ENCODE assay signal across 26 cellular contexts in genomic region chr7:129792721-129793120, GRCh38.
DNase-seq lines count a peak whose midpoint lies in the region; ATAC-seq and TF ChIP-seq lines count a peak whose summit lies in the region.
"Had no signal": no experiment of that assay in that cellular context is flagged by ENCODE, and none has a peak within 500 bp of the region (broad histone marks: within the 10 kb centered on the region; RNA-seq: fewer than 3 reads in every experiment).

No MANE protein-coding gene starts in this region.

- H3K27ac Mint-ChIP-seq in endodermal cell: no peak overlapping the region
- H3K27ac Mint-ChIP-seq: CD14-positive monocyte had no signal

- H3K4me1 ChIP-seq in SK-N-SH (ENCODE audit: control insufficient read depth in 1 of 2, insufficient read depth in 2 of 2, low read depth in 1 of 2, low read length in 1 of 2) (peaks cover 5 to 13% of the 10 kb centered on the region in 2 experiments; a peak in 2 of 4 replicates), endodermal cell (ENCODE audit: control insufficient read depth, insufficient read depth, low read length) (no peaks in the 10 kb centered on the region), neuron (ENCODE audit: insufficient read depth, low read length) (peaks cover 4% of the 10 kb centered on the region), body of pancreas (no peaks in the 10 kb centered on the region)
- H3K4me1 ChIP-seq: BE2C, SJSA1 had no signal

- H4K20me1 ChIP-seq in SK-N-SH (ENCODE audit: insufficient read depth): no peaks in the 10 kb centered on the region

- 92% methylated on average over 7 of the region's 9 CpGs for WGBS in SK-N-SH (ENCODE audit: low lambda C conversion rate)
- WGBS in endodermal cell (ENCODE audit: insufficient coverage in 1 of 2, insufficient read length in 1 of 2), 2 experiments: 75 to 84% methylated on average over 8 to 9 of the region's 9 CpGs
- WGBS in body of pancreas, 2 donors: 91 to 95% methylated on average over 6 to 9 of the region's 9 CpGs

- no peak overlapping the region for H3K27ac ChIP-seq in SK-N-SH (ENCODE audit: low read depth in 2 of 2, low read length in 1 of 2)
- H3K27ac ChIP-seq in endodermal cell (ENCODE audit: low read depth, low read length): no peak overlapping the region
- no peak overlapping the region for H3K27ac ChIP-seq in body of pancreas
- H3K27ac ChIP-seq: 22Rv1, SJSA1 had no signal

- DNase-seq in SK-N-SH (peak; percentile 38), endodermal cell (peak; percentile 63), MV-4-11 (lab: John Stamatoyannopoulos, UW) (no peak), body of pancreas (no peak)
- no peak for DNase-seq in stimulated activated naive CD4-positive, alpha-beta T cell (lab: John Stamatoyannopoulos, UW)
- DNase-seq: ACHN; BE2C; Calu3; DMS153; DND-41; H9; KBM-7; NCI-H1105 treated with DMSO at 0.1 percent for 48 hours; NCI-H146; NCI-H2029; NCI-H446; NCI-H524 treated with DMSO at 0.1 percent for 48 hours; NCI-H774; NK-92 treated with Interleukin-12 subunit alpha and Interleukin-12 subunit beta, amount 100 ng/mL, for 24 hours; PC-3 had no signal

- no peak for TF ChIP-seq RAD21 in SK-N-SH (IDR thresholded peaks at IDR 0.05; ENCODE audit: low read length)

- CTCF ChIA-PET in SK-N-SH (lab: Yijun Ruan, JAX): interaction anchor here (0.8 to 1.9 kb wide), 6 partner anchors 11 to 218 kb away, joined by 3 to 5 read pairs (median 4); no protein-coding TSS in a partner anchor

- no peaks in the 10 kb centered on the region for H3K9me3 Mint-ChIP-seq in endodermal cell
- H3K9me3 Mint-ChIP-seq: H9 had no signal

- no peaks in the 10 kb centered on the region for H3K9me3 ChIP-seq in SK-N-SH
- no peaks in the 10 kb centered on the region for H3K9me3 ChIP-seq in endodermal cell (ENCODE audit: control insufficient read depth, low read length)
- no peaks in the 10 kb centered on the region for H3K9me3 ChIP-seq in neuron (ENCODE audit: low read length)
- H3K9me3 ChIP-seq in body of pancreas: no peaks in the 10 kb centered on the region
- H3K9me3 ChIP-seq: BE2C, SJSA1 had no signal

- H3K4me1 Mint-ChIP-seq in endodermal cell: peaks cover 2% of the 10 kb centered on the region
- H3K4me1 Mint-ChIP-seq: CD14-positive monocyte had no signal

- TF ChIP-seq EP300 in SK-N-SH (IDR thresholded peaks at IDR 0.05; ENCODE audit: borderline replicate concordance in 1 of 2, low read depth in 1 of 2, low read length in 1 of 2): no peak

- H3K4me2 ChIP-seq in SK-N-SH: no peak overlapping the region

- no peak overlapping the region for H3K4me3 ChIP-seq in SK-N-SH (ENCODE audit: low read depth in 2 of 2, low read length in 1 of 2)
- H3K4me3 ChIP-seq in endodermal cell (ENCODE audit: low read length): no peak overlapping the region
- H3K4me3 ChIP-seq in neuron (ENCODE audit: low read length): no peak overlapping the region
- no peak overlapping the region for H3K4me3 ChIP-seq in body of pancreas
- H3K4me3 ChIP-seq: SJSA1 had no signal

- H3K36me3 ChIP-seq in SK-N-SH (replicated peaks in 1 of 2; ENCODE audit: control insufficient read depth in 1 of 2, insufficient read depth in 2 of 2, low read length in 1 of 2): no peaks in the 10 kb centered on the region
- H3K36me3 ChIP-seq in endodermal cell (ENCODE audit: control insufficient read depth, insufficient read depth, low read length): no peaks in the 10 kb centered on the region
- H3K36me3 ChIP-seq in neuron (ENCODE audit: insufficient read depth, low read length): no peaks in the 10 kb centered on the region
- H3K36me3 ChIP-seq in body of pancreas (replicated peaks in 1 of 2; ENCODE audit: insufficient read depth in 1 of 2, low read depth in 2 of 2): no peaks in the 10 kb centered on the region
- H3K36me3 ChIP-seq: BE2C, SJSA1 had no signal

- TF ChIP-seq POLR2A in body of pancreas (IDR thresholded peaks at IDR 0.05): no peak

- H3K9ac ChIP-seq in SK-N-SH (no peak overlapping the region), endodermal cell (ENCODE audit: extremely low read depth, low read length, poor library complexity, severe bottlenecking) (no peak overlapping the region)

- TF ChIP-seq CTCF in SK-N-SH (IDR thresholded peaks at IDR 0.05): no peak
- TF ChIP-seq CTCF in endodermal cell (conservative IDR thresholded peaks at IDR 0.05): no peak
- no peak for TF ChIP-seq CTCF in body of pancreas (IDR thresholded peaks at IDR 0.05)

- no peak overlapping the region for H3K4me3 Mint-ChIP-seq in endodermal cell
- H3K4me3 Mint-ChIP-seq: H9 had no signal

- H3K36me3 Mint-ChIP-seq in endodermal cell (ENCODE audit: low read depth): no peaks in the 10 kb centered on the region
- H3K36me3 Mint-ChIP-seq: CD14-positive monocyte had no signal

- H3K27me3 Mint-ChIP-seq in endodermal cell (ENCODE audit: insufficient read depth): peaks cover 45% of the 10 kb centered on the region

- no peaks in the 10 kb centered on the region for H3K79me2 ChIP-seq in SK-N-SH (ENCODE audit: insufficient read depth)

- POLR2A ChIA-PET in SK-N-SH (lab: Yijun Ruan, JAX): no interaction called here

- intact Hi-C loops in body of pancreas (cut with DNase I): no loop called here

- no peak overlapping the region for H2AFZ ChIP-seq in SK-N-SH (ENCODE audit: low read depth)
- H2AFZ ChIP-seq in neuron (ENCODE audit: low read depth, low read length): peak overlapping the region; percentile 19

- ATAC-seq in SK-N-SH treated with all-trans-retinoic acid at 6 μM for 48 hours: no peak
- ATAC-seq in body of pancreas: no peak
- ATAC-seq: PC-3, Right ventricle myocardium inferior had no signal

- no peaks in the 10 kb centered on the region for H3K27me3 ChIP-seq in SK-N-SH (ENCODE audit: insufficient read depth)
- H3K27me3 ChIP-seq in endodermal cell (ENCODE audit: control insufficient read depth, insufficient read depth, low read length, poor library complexity, severe bottlenecking): peaks cover 44% of the 10 kb centered on the region
- peaks cover 24% of the 10 kb centered on the region for H3K27me3 ChIP-seq in neuron (ENCODE audit: insufficient read depth, low read length)
- H3K27me3 ChIP-seq in body of pancreas: no peaks in the 10 kb centered on the region
- H3K27me3 ChIP-seq: BE2C, SJSA1 had no signal

- H3K9me2 ChIP-seq in SK-N-SH: no peaks in the 10 kb centered on the region

- no peaks in the 10 kb centered on the region for H3F3A ChIP-seq in SK-N-SH (replicated peaks; ENCODE audit: insufficient read depth)

TF ChIP-seq in SK-N-SH, 30 proteins besides CTCF, POLR2A, EP300 and RAD21 (continues in another document):
- TF ChIP-seq EZH2phosphoT487 (IDR thresholded peaks at IDR 0.05; ENCODE audit: borderline replicate concordance, low read depth): no peak
- TF ChIP-seq RXRA (IDR thresholded peaks at IDR 0.05; ENCODE audit: borderline replicate concordance, low read depth): no peak
- no peak for TF ChIP-seq SMC3 (IDR thresholded peaks at IDR 0.05; ENCODE audit: low read depth, low read length)
- TF ChIP-seq FOSL2 (IDR thresholded peaks at IDR 0.05; ENCODE audit: borderline replicate concordance, low read depth): no peak
- TF ChIP-seq YY1 (IDR thresholded peaks at IDR 0.05; ENCODE audit: low read depth): no peak
- TF ChIP-seq TAF1 (IDR thresholded peaks at IDR 0.05; ENCODE audit: borderline replicate concordance, low read depth, low read length): no peak
- TF ChIP-seq CHD2 (IDR thresholded peaks at IDR 0.05; ENCODE audit: low read length, partially characterized antibody): no peak
- TF ChIP-seq, protein P1, sequence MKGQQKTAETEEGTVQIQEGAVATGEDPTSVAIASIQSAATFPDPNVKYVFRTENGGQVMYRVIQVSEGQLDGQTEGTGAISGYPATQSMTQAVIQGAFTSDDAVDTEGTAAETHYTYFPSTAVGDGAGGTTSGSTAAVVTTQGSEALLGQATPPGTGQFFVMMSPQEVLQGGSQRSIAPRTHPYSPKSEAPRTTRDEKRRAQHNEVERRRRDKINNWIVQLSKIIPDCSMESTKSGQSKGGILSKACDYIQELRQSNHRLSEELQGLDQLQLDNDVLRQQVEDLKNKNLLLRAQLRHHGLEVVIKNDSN (IDR thresholded peaks at IDR 0.05; ENCODE audit: borderline replicate concordance, low read depth): no peak

TF ChIP-seq in SK-N-SH treated with all-trans-retinoic acid at 6 μM for 48 hours, 23 proteins besides CTCF, POLR2A, EP300 and RAD21 (continues in another document):
- TF ChIP-seq CSDC2 (CRISPR knock-in tag; IDR thresholded peaks at IDR 0.05) (no peak), BACH2 (CRISPR knock-in tag; IDR thresholded peaks at IDR 0.05; ENCODE audit: borderline replicate concordance) (no peak), ZNF8 (CRISPR knock-in tag; IDR thresholded peaks at IDR 0.05) (no peak), GLIS3 (CRISPR knock-in tag; IDR thresholded peaks at IDR 0.05) (no peak), ZFP30 (CRISPR knock-in tag; IDR thresholded peaks at IDR 0.05) (no peak), OSR1 (CRISPR knock-in tag; IDR thresholded peaks at IDR 0.05) (no peak), ZNF565 (CRISPR knock-in tag; conservative IDR thresholded peaks at IDR 0.05; ENCODE audit: low read depth) (no peak), ZNF70 (CRISPR knock-in tag; IDR thresholded peaks at IDR 0.05) (no peak), PPARA (CRISPR knock-in tag; IDR thresholded peaks at IDR 0.05; ENCODE audit: borderline replicate concordance) (no peak), ARNTL (CRISPR knock-in tag; IDR thresholded peaks at IDR 0.05; ENCODE audit: borderline replicate concordance, low read depth) (no peak), ZFP3 (CRISPR knock-in tag; IDR thresholded peaks at IDR 0.05) (no peak)
- TF ChIP-seq, protein P2, sequence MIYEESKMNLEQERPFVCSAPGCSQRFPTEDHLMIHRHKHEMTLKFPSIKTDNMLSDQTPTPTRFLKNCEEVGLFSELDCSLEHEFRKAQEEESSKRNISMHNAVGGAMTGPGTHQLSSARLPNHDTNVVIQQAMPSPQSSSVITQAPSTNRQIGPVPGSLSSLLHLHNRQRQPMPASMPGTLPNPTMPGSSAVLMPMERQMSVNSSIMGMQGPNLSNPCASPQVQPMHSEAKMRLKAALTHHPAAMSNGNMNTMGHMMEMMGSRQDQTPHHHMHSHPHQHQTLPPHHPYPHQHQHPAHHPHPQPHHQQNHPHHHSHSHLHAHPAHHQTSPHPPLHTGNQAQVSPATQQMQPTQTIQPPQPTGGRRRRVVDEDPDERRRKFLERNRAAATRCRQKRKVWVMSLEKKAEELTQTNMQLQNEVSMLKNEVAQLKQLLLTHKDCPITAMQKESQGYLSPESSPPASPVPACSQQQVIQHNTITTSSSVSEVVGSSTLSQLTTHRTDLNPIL (CRISPR knock-in tag; IDR thresholded peaks at IDR 0.05; ENCODE audit: low read depth): no peak

Comparison
In these comparisons a context has a peak if more than half of its experiments do, and no peak if none do; other contexts are left out.
1. DNase-seq: peak in SK-N-SH (single experiment) and endodermal cell (single experiment); none in stimulated activated naive CD4-positive, alpha-beta T cell (0 of 6), MV-4-11 (single experiment) and body of pancreas (0 of 4).